26 cellular contexts compared by ENCODE assay signal in the genomic region with DNA sequence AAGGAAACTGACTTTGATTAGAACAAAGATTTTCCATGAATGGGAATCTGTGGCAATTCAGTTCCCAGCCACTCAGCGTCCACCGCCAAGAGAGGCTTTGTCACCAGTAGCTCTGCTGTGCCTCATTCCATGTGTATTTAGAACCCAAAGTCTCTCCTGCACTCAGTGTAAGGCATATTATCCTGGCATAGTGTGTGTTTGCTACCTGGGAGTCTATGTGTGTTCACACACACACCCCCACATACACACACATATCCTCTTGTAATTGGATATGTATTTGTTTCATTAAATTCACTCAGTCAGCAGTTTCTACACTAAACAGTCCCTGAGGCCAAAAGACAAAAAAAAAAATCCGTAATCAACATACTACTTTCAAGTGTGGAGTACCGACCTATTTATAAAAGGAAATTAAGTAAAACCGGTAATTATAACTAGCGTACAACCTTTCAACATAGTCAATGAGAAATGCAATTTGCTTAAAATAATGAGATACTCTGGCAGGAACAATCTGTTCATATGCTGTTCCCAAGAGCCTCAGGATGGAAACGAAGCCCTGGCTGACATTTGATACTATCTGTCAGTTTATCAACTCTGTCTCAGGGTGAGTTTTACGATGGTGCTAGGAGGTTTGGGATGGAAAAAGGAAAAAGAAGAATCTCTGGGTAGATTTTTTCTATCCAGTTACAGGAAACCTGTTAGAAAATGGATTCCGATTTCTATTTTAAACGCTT.
A peak's percentile ranks its signal among the peaks of the same experiment; 100 is the strongest.
DNase-seq lines count a peak whose midpoint lies in the region; ATAC-seq and TF ChIP-seq lines count a peak whose summit lies in the region.
"Had no signal": no experiment of that assay in that cellular context is flagged by ENCODE, and none has a peak within 500 bp of the region (broad histone marks: within the 10 kb centered on the region; RNA-seq: fewer than 3 reads in every experiment).

No MANE protein-coding gene starts in this region.

- H3K27ac ChIP-seq in HEK293 (ENCODE audit: extremely low read depth, low read depth, low read length), result no peak overlapping the region; the same call in 1 of the 2 replicates
- no peak overlapping the region for H3K27ac ChIP-seq in psoas muscle
- H3K27ac ChIP-seq in naive thymus-derived CD4-positive, alpha-beta T cell (ENCODE audit: low read depth, low read length), result no peak overlapping the region
- H3K27ac ChIP-seq: KMS-11 had no signal

- no peaks in the 10 kb centered on the region for H3K27me3 ChIP-seq in psoas muscle (ENCODE audit: insufficient read depth in 3 of 3, low read length in 2 of 3)
- no peaks in the 10 kb centered on the region for H3K27me3 ChIP-seq in naive thymus-derived CD4-positive, alpha-beta T cell (ENCODE audit: control insufficient read depth in 2 of 2, insufficient read depth in 2 of 2, low read length in 2 of 2)

- intact Hi-C loops in left cardiac atrium (cut with DNase I) (no loop called here), psoas muscle (cut with DNase I) (no loop called here)
- intact Hi-C loops in naive thymus-derived CD4-positive, alpha-beta T cell (cut with micrococcal nuclease), result no loop called here

- H3K27me3 Mint-ChIP-seq in naive thymus-derived CD4-positive, alpha-beta T cell, result peaks cover 0 to 35% (median 21%) of the 10 kb centered on the region in 5 donors
- H3K27me3 Mint-ChIP-seq: CD4-positive, CD25-positive, alpha-beta regulatory T cell had no signal

- POLR2A ChIA-PET in HEK293 (lab: Yijun Ruan, JAX), result no interaction called here
- POLR2A ChIA-PET in naive thymus-derived CD4-positive, alpha-beta T cell (lab: Charles Lee), result no interaction called here
- POLR2A ChIA-PET in GM10248 (lab: Yijun Ruan, JAX), result no interaction called here

- DNase-seq in astrocyte of the hippocampus (ENCODE audit: low read depth, low spot score) (peak; percentile 4), left cardiac atrium (peak; percentile 38), psoas muscle (peak; percentile 14 to 55), iPS-NIHi7 (ENCODE audit: extremely low spot score) (no peak), GM10248 (ENCODE audit: extremely low spot score) (no peak)
- no peak for DNase-seq in naive thymus-derived CD4-positive, alpha-beta T cell
- DNase-seq: activated CD4-positive, alpha-beta T cell treated with anti-CD3 and anti-CD28 coated beads, Interleukin-2, amount 10 ng/mL, durations not matched to agents 24 days and 14 days; activated effector memory CD4-positive, alpha-beta T cell treated with Interleukin-2 at 50 U/mL for 16 hours; amniotic stem cell; CD4-positive, CD25-positive, alpha-beta regulatory T cell; DMS53; effector memory CD8-positive, alpha-beta T cell; kidney; natural killer cell; NCI-H2081 treated with DMSO at 0.1 percent for 48 hours; NCI-H510A treated with DMSO at 0.1 percent for 48 hours; OCI-M1; SIG-M5; stimulated activated CD4-positive, alpha-beta T cell treated with anti-CD3 and anti-CD28 coated beads, Interleukin-12 subunit alpha, Interleukin-12 subunit beta, amount 100 ng/mL, for 4 hours; stimulated activated CD8-positive, alpha-beta memory T cell treated with anti-CD3 and anti-CD28 coated beads, Interleukin-4, amount 100 ng/mL, for 48 hours; substantia nigra; T-helper 1 cell had no signal

- H3K9me3 Mint-ChIP-seq in naive thymus-derived CD4-positive, alpha-beta T cell, result peaks cover 0 to 7% (median 0%) of the 10 kb centered on the region in 11 donors
- H3K9me3 Mint-ChIP-seq: activated CD4-positive, alpha-beta T cell treated with anti-CD3 and anti-CD28 coated beads, Interleukin-2, amount 10 ng/mL, durations not matched to agents 24 days and 14 days; memory B cell had no signal

- no peak overlapping the region for H3K27ac Mint-ChIP-seq in naive thymus-derived CD4-positive, alpha-beta T cell
- H3K27ac Mint-ChIP-seq: activated CD4-positive, alpha-beta T cell treated with anti-CD3 and anti-CD28 coated beads, Interleukin-2, amount 10 ng/mL, durations not matched to agents 24 days and 14 days; CD4-positive, CD25-positive, alpha-beta regulatory T cell; effector memory CD8-positive, alpha-beta T cell; memory B cell; natural killer cell had no signal

- no peak overlapping the region for H3K4me3 ChIP-seq in HEK293 (ENCODE audit: low read depth, low read length)
- H3K4me3 ChIP-seq in psoas muscle, result no peak overlapping the region
- no peak overlapping the region for H3K4me3 ChIP-seq in naive thymus-derived CD4-positive, alpha-beta T cell (ENCODE audit: low read length)

- H3K4me1 Mint-ChIP-seq in naive thymus-derived CD4-positive, alpha-beta T cell, result no peaks in the 10 kb centered on the region
- H3K4me1 Mint-ChIP-seq: activated CD4-positive, alpha-beta T cell treated with anti-CD3 and anti-CD28 coated beads, Interleukin-2, amount 10 ng/mL, durations not matched to agents 24 days and 14 days; CD4-positive, CD25-positive, alpha-beta regulatory T cell; memory B cell; natural killer cell had no signal

- 30 to 37% (median 35%) methylated on average over 10 of the region's 10 CpGs for WGBS in psoas muscle, 3 donors

- TF ChIP-seq CTCF in HEK293 (tag by site-specific recombination; IDR thresholded peaks at IDR 0.05), result no peak
- no peak for TF ChIP-seq CTCF in psoas muscle (IDR thresholded peaks at IDR 0.05)
- TF ChIP-seq CTCF in GM10248 (IDR thresholded peaks at IDR 0.05; ENCODE audit: control extremely low read depth, extremely low read depth, low read depth, missing control alignments), result no peak

- no peaks in the 10 kb centered on the region for H3K36me3 Mint-ChIP-seq in naive thymus-derived CD4-positive, alpha-beta T cell
- H3K36me3 Mint-ChIP-seq: CD4-positive, CD25-positive, alpha-beta regulatory T cell; memory B cell; natural killer cell had no signal

- H3K9me3 ChIP-seq in HEK293 (ENCODE audit: control insufficient read depth, insufficient read depth, low read depth, low read length) (no peaks in the 10 kb centered on the region), psoas muscle (no peaks in the 10 kb centered on the region)
- H3K9me3 ChIP-seq in naive thymus-derived CD4-positive, alpha-beta T cell (ENCODE audit: control insufficient read depth in 2 of 3, low read length in 3 of 3), result no peaks in the 10 kb centered on the region

- H3K4me1 ChIP-seq in HEK293 (ENCODE audit: control insufficient read depth, insufficient read depth, low read length) (peaks cover 9% of the 10 kb centered on the region), psoas muscle (no peaks in the 10 kb centered on the region)
- no peaks in the 10 kb centered on the region for H3K4me1 ChIP-seq in naive thymus-derived CD4-positive, alpha-beta T cell (ENCODE audit: control insufficient read depth in 2 of 2, insufficient read depth in 2 of 2, low read length in 2 of 2)

- CTCF ChIA-PET in HEK293 (lab: Yijun Ruan, JAX) (no interaction called here), GM10248 (lab: Yijun Ruan, JAX) (no interaction called here)
- CTCF ChIA-PET in naive thymus-derived CD4-positive, alpha-beta T cell (lab: Charles Lee), result no interaction called here

- H3K4me3 Mint-ChIP-seq in naive thymus-derived CD4-positive, alpha-beta T cell, result no peak overlapping the region
- H3K4me3 Mint-ChIP-seq: activated CD4-positive, alpha-beta T cell treated with anti-CD3 and anti-CD28 coated beads, Interleukin-2, amount 10 ng/mL, durations not matched to agents 24 days and 14 days; CD4-positive, CD25-positive, alpha-beta regulatory T cell; effector memory CD8-positive, alpha-beta T cell; memory B cell; natural killer cell had no signal

- ATAC-seq in left cardiac atrium, result no peak
- peak in 3 of 4 donors; percentile 30 to 80 (median 56) for ATAC-seq in psoas muscle
- ATAC-seq in GM19351 (IDR thresholded peaks at IDR 0.05; ENCODE audit: unreplicated experiment), result no peak
- no peak for ATAC-seq in naive thymus-derived CD4-positive, alpha-beta T cell
- ATAC-seq: effector memory CD8-positive, alpha-beta T cell; natural killer cell had no signal

- H3K36me3 ChIP-seq in HEK293 (ENCODE audit: control insufficient read depth in 2 of 2, insufficient read depth in 1 of 2, low read length in 2 of 2) (no peaks in the 10 kb centered on the region), psoas muscle (ENCODE audit: insufficient read depth in 1 of 2, low read depth in 1 of 2) (peaks cover 0 to 2% of the 10 kb centered on the region in 2 donors)
- H3K36me3 ChIP-seq in naive thymus-derived CD4-positive, alpha-beta T cell (ENCODE audit: control insufficient read depth in 2 of 3, insufficient read depth in 3 of 3, low read length in 3 of 3), result no peaks in the 10 kb centered on the region

TF ChIP-seq in HEK293, 187 proteins besides CTCF, POLR2A, EP300 and RAD21 (continues in another document):
- TF ChIP-seq, protein P1, sequence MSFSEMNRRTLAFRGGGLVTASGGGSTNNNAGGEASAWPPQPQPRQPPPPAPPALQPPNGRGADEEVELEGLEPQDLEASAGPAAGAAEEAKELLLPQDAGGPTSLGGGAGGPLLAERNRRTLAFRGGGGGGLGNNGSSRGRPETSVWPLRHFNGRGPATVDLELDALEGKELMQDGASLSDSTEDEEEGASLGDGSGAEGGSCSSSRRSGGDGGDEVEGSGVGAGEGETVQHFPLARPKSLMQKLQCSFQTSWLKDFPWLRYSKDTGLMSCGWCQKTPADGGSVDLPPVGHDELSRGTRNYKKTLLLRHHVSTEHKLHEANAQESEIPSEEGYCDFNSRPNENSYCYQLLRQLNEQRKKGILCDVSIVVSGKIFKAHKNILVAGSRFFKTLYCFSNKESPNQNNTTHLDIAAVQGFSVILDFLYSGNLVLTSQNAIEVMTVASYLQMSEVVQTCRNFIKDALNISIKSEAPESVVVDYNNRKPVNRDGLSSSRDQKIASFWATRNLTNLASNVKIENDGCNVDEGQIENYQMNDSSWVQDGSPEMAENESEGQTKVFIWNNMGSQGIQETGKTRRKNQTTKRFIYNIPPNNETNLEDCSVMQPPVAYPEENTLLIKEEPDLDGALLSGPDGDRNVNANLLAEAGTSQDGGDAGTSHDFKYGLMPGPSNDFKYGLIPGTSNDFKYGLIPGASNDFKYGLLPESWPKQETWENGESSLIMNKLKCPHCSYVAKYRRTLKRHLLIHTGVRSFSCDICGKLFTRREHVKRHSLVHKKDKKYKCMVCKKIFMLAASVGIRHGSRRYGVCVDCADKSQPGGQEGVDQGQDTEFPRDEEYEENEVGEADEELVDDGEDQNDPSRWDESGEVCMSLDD (tag by site-specific recombination; IDR thresholded peaks at IDR 0.05), result no peak
- TF ChIP-seq ZNF354C (tag by site-specific recombination; IDR thresholded peaks at IDR 0.05; ENCODE audit: borderline replicate concordance, low read depth) (no peak), ZNF677 (tag by site-specific recombination; IDR thresholded peaks at IDR 0.05) (no peak), ZSCAN16 (tag by site-specific recombination; IDR thresholded peaks at IDR 0.05) (no peak), ZNF629 (tag by site-specific recombination; IDR thresholded peaks at IDR 0.05) (no peak), ZBTB17 (tag by site-specific recombination; IDR thresholded peaks at IDR 0.05) (0 out of 2 replicates have a peak, but pooled peaks have one; percentile 28), GLI2 (tag by site-specific recombination; IDR thresholded peaks at IDR 0.05; ENCODE audit: borderline replicate concordance, low read depth) (no peak)

Comparison
In these comparisons a context has a peak if more than half of its experiments do, and no peak if none do; other contexts are left out.
1. DNase-seq: peak in astrocyte of the hippocampus (single experiment), left cardiac atrium (single experiment) and psoas muscle (2 of 2); none in iPS-NIHi7 (single experiment), naive thymus-derived CD4-positive, alpha-beta T cell (0 of 9) and GM10248 (single experiment).
2. ATAC-seq: peak in psoas muscle (3 of 4); none in left cardiac atrium (0 of 2), GM19351 (single experiment) and naive thymus-derived CD4-positive, alpha-beta T cell (single experiment).